ENCODE assay signal across 8 cellular contexts in the genomic region with DNA sequence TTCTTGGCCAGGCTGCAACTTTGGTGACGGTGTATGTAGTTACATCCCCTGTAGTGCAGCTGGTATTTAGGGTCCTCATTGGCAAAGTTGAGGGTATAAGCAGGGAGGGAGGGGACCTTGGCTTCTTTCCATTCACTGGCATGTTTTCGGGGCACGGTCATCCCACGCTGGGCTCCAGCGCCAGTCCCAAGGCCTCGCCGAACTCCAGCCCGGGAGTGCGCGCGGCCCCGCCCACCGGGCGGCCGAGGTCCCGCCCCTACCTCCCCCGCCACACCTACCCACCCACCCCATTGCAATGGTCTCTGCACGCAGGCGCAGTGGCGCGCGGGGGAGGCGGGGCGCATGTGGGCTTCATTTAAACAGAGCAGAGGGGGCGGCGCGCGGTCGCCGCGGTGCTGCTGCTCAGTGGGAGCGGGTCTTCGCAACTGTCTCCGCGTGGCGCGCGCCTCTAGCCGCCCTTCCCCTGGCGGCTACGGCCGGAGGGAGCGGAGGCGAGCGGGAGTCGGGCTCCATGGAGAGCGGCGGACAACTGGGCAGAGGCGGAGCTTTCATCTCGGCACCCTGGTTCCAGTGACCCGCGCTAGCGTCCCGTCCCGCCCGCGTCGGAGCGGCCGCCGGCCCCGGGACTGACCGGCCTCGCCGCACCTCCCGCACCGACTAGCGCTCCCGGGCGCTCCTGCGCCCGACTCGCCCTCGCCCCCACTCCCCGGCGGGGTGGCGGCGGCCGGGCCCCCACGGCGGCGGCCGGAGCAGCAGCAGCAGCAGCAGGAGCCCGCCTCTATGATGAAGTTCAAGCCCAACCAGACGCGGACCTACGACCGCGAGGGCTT. TPM values are rescaled to one million over a fixed set of nuclear protein-coding genes. Genes with fewer than 3 reads are reported as not detected.
DNase-seq lines count a peak whose midpoint lies in the region; ATAC-seq, FAIRE-seq and TF ChIP-seq lines count a peak whose summit lies in the region.
"Not testable (repeated sequence)": the region's sequence is repeated elsewhere in the genome, so short reads cannot be mapped to it uniquely, and the experiment has no call there.

A gene (plus strand): TSS at position 383 of the 830 bp plus-strand sequence. CDS start 398 bp downstream, at position 781.

- H3K9ac ChIP-seq in keratinocyte (ENCODE audit: control insufficient read depth, extremely low read depth, insufficient read depth, low read length) = peak within 1 kb of the TSS; percentile 86

- H3K4me2 ChIP-seq in keratinocyte (ENCODE audit: control insufficient read depth, extremely low read depth, insufficient read depth, low read depth, low read length) = peak within 1 kb of the TSS; percentile 94

- H3K27ac ChIP-seq in keratinocyte (ENCODE audit: control insufficient read depth, insufficient read depth, low read length) = peak within 1 kb of the TSS; percentile 86

- TF ChIP-seq CTCF in AG09319 (IDR thresholded peaks at IDR 0.05; ENCODE audit: low read depth, low read length); keratinocyte (optimal IDR thresholded peaks at IDR 0.05 in 1 of 3, IDR thresholded peaks at IDR 0.05 in 1 of 3, conservative IDR thresholded peaks at IDR 0.05 in 1 of 3; ENCODE audit: extremely low read depth in 1 of 3, insufficient read depth in 2 of 3, low read length in 3 of 3): not testable (repeated sequence)

- peak; percentile 89 for DNase-seq in AG09319 (ENCODE audit: extremely low read depth, low read depth)
- DNase-seq in NCI-H446 treated with DMSO at 0.1 percent for 48 hours (lab: John Stamatoyannopoulos, UW) = peak; percentile 80
- peak; percentile 97 for DNase-seq in activated CD4-positive, CD25-positive, alpha-beta regulatory T cell treated with anti-CD3 and anti-CD28 coated beads, Interleukin-2, amount 50 U/mL, for 16 hours (ENCODE audit: low read depth, low spot score)
- peak; percentile 95 for DNase-seq in central memory CD4-positive, alpha-beta T cell
- DNase-seq in keratinocyte (ENCODE audit: low read depth, low spot score) = peak; percentile 59
- peak; percentile 92 to 95 (median 93) for DNase-seq in stimulated activated CD4-positive, alpha-beta T cell treated with anti-CD3 and anti-CD28 coated beads, Interleukin-12 subunit alpha, Interleukin-12 subunit beta, amount 100 ng/mL, for 48 hours (ENCODE audit: low read depth in 2 of 3, low spot score in 1 of 3)

- peaks cover 45% of the 10 kb centered on the region for H3K79me2 ChIP-seq in keratinocyte (ENCODE audit: control insufficient read depth, insufficient read depth, low read length)

- ATAC-seq in GM19043 (IDR thresholded peaks at IDR 0.05; ENCODE audit: low read depth, unreplicated experiment) = peak; percentile 57
- ATAC-seq in HG03354 (IDR thresholded peaks at IDR 0.05; ENCODE audit: poor library complexity, severe bottlenecking, unreplicated experiment) = peak; percentile 79

- not testable (repeated sequence) for H3K36me3 ChIP-seq in keratinocyte (ENCODE audit: control insufficient read depth in 2 of 2, extremely low read depth in 1 of 2, insufficient read depth in 2 of 2, low read length in 2 of 2)

- H2AFZ ChIP-seq in keratinocyte (ENCODE audit: control insufficient read depth, low read length) = peak within 1 kb of the TSS; percentile 100

- not testable (repeated sequence) for FAIRE-seq in keratinocyte (lab: Jason Lieb, UNC)

- H3K4me1 ChIP-seq in keratinocyte (ENCODE audit: control insufficient read depth, extremely low read depth, insufficient read depth, low read length) = peaks cover 18% of the 10 kb centered on the region

- H3K9me3 ChIP-seq in keratinocyte (ENCODE audit: control insufficient read depth, low read depth, low read length) = not testable (repeated sequence)

- H3K4me3 ChIP-seq in keratinocyte (ENCODE audit: control insufficient read depth in 2 of 3, extremely low read depth in 1 of 3, insufficient read depth in 2 of 3, low read depth in 1 of 3, low read length in 3 of 3) = peak within 1 kb of the TSS; percentile 62 to 94 (median 87)

- H4K20me1 ChIP-seq in keratinocyte (ENCODE audit: control insufficient read depth, extremely low read depth, insufficient read depth, low read length) = not testable (repeated sequence)

- not testable (repeated sequence) for H3K27me3 ChIP-seq in keratinocyte (ENCODE audit: control insufficient read depth, extremely low read depth, insufficient read depth, low read length)

- not testable (repeated sequence) for H3K9me1 ChIP-seq in keratinocyte (ENCODE audit: control insufficient read depth, extremely low read depth, insufficient read depth, low read length)

- dilution Hi-C loops in keratinocyte (cut with MboI; ENCODE audit: extremely low pct_ligation_motif_present, low sequenced_read_pairs) = not testable (repeated sequence)

RNA-seq across cellular contexts. Expression of the gene that starts here (rescaled TPM):
- 19.2 to 33.2 TPM (median 21.1 TPM) in 3 replicates for polyA plus RNA-seq in keratinocyte
- 27.0 TPM for polyA plus RNA-seq in keratinocyte (2011; ENCODE audit: low read depth)
- 17.2 and 43.6 TPM in 2 replicates for polyA plus RNA-seq in keratinocyte (2011; cell fraction: cytosol; rRNA removed)
- polyA plus RNA-seq in keratinocyte (2011; cell fraction: nucleus; rRNA removed) = 14.9 and 19.5 TPM in 2 replicates
- 21.3 and 29.2 TPM in 2 replicates for polyA plus RNA-seq in keratinocyte (2012; ENCODE audit: low replicate concordance)
- 4.2 to 27.9 TPM (median 13.8 TPM) in 3 replicates for polyA minus RNA-seq in keratinocyte
- polyA minus RNA-seq in keratinocyte (2011; cell fraction: cytosol; rRNA and poly(A)+ RNA removed) = 28.0 TPM
- 10.1 and 15.6 TPM in 2 replicates for polyA minus RNA-seq in keratinocyte (2011; cell fraction: nucleus; rRNA and poly(A)+ RNA removed)

Comparison
In these comparisons a context has a peak if more than half of its experiments do, and no peak if none do; other contexts are left out.
1. Peak in every context shown above with its lines: DNase-seq, ATAC-seq, H3K4me3 ChIP-seq and H3K27ac ChIP-seq.